10 cellular contexts compared by ENCODE assay signal in the genomic region with DNA sequence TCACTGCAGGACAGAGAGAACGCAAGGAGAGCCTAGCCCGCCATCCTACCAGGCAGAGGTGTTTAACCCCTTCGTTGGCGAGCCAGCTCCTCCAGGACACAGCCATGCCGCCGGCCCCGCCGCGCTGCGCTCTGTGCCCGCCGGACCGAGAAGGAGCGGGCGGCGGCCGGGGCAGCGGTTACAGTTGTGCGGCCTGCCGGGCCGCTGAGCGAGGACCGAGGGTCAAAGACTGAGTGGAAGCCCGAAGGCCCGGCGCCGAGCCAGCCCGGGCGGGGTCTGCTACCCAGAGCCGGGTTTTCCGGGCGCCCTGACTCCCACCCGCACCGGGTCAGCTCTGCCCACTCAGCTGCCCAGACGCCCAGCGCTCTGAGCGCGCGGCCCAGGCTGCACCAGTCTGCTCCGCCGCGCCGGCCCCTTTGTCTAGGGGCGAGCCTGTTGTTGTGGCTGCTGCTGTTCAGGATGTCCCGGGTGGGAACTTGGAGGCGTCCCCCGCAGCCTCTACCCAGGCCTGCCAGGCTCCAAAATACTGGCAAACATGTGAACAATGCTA. TPM values are rescaled to one million over a fixed set of nuclear protein-coding genes. Genes with fewer than 3 reads are reported as not detected.
DNase-seq lines count a peak whose midpoint lies in the region; ATAC-seq and TF ChIP-seq lines count a peak whose summit lies in the region.
"Had no signal": no experiment of that assay in that cellular context is flagged by ENCODE, and none has a peak within 500 bp of the region (broad histone marks: within the 10 kb centered on the region; RNA-seq: fewer than 3 reads in every experiment).

Gene NOX4 (minus strand): TSS at position 235 of the 550 bp plus-strand sequence. CDS start 129 bp downstream, at position 106.

- CTCF ChIA-PET in HEK293T (lab: Yijun Ruan, JAX): interaction anchor here (0.6 kb wide), 1 partner anchor 756 kb away, joined by 4 read pairs; no protein-coding TSS in a partner anchor

- 8% methylated on average over 47 of the region's 47 CpGs for WGBS in liver

- POLR2A ChIA-PET in HEK293T (lab: Yijun Ruan, JAX): no interaction called here

- TF ChIP-seq RAD21 in Ishikawa (IDR thresholded peaks at IDR 0.05; ENCODE audit: low read depth): no peak
- TF ChIP-seq RAD21 in liver (IDR thresholded peaks at IDR 0.05): no peak

- H3K9me3 Mint-ChIP-seq in endothelial cell (ENCODE audit: unreplicated experiment): no peaks in the 10 kb centered on the region

- H3K36me3 ChIP-seq in liver (ENCODE audit: control insufficient read depth in 4 of 4, insufficient read depth in 3 of 4, low read depth in 1 of 4, low read length in 3 of 4): no peaks in the 10 kb centered on the region
- no peaks in the 10 kb centered on the region for H3K36me3 ChIP-seq in subcutaneous abdominal adipose tissue (ENCODE audit: control insufficient read depth in 5 of 5, insufficient read depth in 5 of 5, low read length in 5 of 5)

- peaks cover 2% of the 10 kb centered on the region for H3K27me3 Mint-ChIP-seq in endothelial cell (ENCODE audit: unreplicated experiment)

- peak within 1 kb of the TSS; percentile 93 for H3K4me3 Mint-ChIP-seq in endothelial cell (ENCODE audit: unreplicated experiment)
- H3K4me3 Mint-ChIP-seq: immature natural killer cell, T-cell had no signal

- no peak within 1 kb of the TSS for H3K27ac ChIP-seq in liver (ENCODE audit: low read depth in 1 of 2, low read length in 2 of 2)
- peak within 1 kb of the TSS; percentile 54 for H3K27ac ChIP-seq in subcutaneous abdominal adipose tissue (ENCODE audit: low read depth, low read length)

- H3K27me3 ChIP-seq in liver (ENCODE audit: control insufficient read depth in 4 of 4, insufficient read depth in 4 of 4, low read length in 3 of 4): no peaks in the 10 kb centered on the region
- no peaks in the 10 kb centered on the region for H3K27me3 ChIP-seq in subcutaneous abdominal adipose tissue (ENCODE audit: control insufficient read depth in 5 of 5, insufficient read depth in 4 of 5, low read length in 5 of 5)

- H3K4me1 Mint-ChIP-seq in endothelial cell (ENCODE audit: unreplicated experiment): peaks cover 7% of the 10 kb centered on the region
- H3K4me1 Mint-ChIP-seq: immature natural killer cell, T-cell had no signal

- peak within 1 kb of the TSS in 2 of 3 donors; percentile 29 to 52 for H3K4me3 ChIP-seq in liver (ENCODE audit: low read depth in 1 of 3, low read length in 3 of 3)
- H3K4me3 ChIP-seq in subcutaneous abdominal adipose tissue (ENCODE audit: low read depth in 1 of 5, low read length in 5 of 5): peak within 1 kb of the TSS; percentile 62 to 85 (median 75)

- no peak for ATAC-seq in GM21723 (IDR thresholded peaks at IDR 0.05; ENCODE audit: unreplicated experiment)

- H3K27ac Mint-ChIP-seq in endothelial cell (ENCODE audit: unreplicated experiment): peak within 1 kb of the TSS; percentile 93
- H3K27ac Mint-ChIP-seq: immature natural killer cell, T-cell had no signal

- peak; percentile 77 for DNase-seq in endothelial cell (ENCODE audit: low spot score)
- DNase-seq in HEK293T (ENCODE audit: extremely low spot score): no peak
- DNase-seq in NCI-H1417 treated with DMSO at 0.1 percent for 48 hours (lab: John Stamatoyannopoulos, UW): no peak
- DNase-seq in T-helper 2 cell: no peak
- DNase-seq: immature natural killer cell, T-cell had no signal

- H3K4me1 ChIP-seq in liver (ENCODE audit: control insufficient read depth in 4 of 4, insufficient read depth in 4 of 4, low read length in 3 of 4) (peaks cover 0 to 8% (median 6%) of the 10 kb centered on the region in 4 donors), subcutaneous abdominal adipose tissue (ENCODE audit: control insufficient read depth in 5 of 5, insufficient read depth in 5 of 5, low read length in 5 of 5) (peaks cover 2 to 23% (median 16%) of the 10 kb centered on the region in 5 donors)

- no peaks in the 10 kb centered on the region for H3K36me3 Mint-ChIP-seq in endothelial cell (ENCODE audit: low read depth, unreplicated experiment)
- H3K36me3 Mint-ChIP-seq: T-cell had no signal

- no peak for TF ChIP-seq EP300 in Ishikawa (IDR thresholded peaks at IDR 0.05; ENCODE audit: borderline replicate concordance)

- no peak for TF ChIP-seq CTCF in endothelial cell (IDR thresholded peaks at IDR 0.05; ENCODE audit: unreplicated experiment)
- no peak for TF ChIP-seq CTCF in liver (IDR thresholded peaks at IDR 0.05; ENCODE audit: low read depth, low read length, missing input control)

- no peaks in the 10 kb centered on the region for H3K9me3 ChIP-seq in liver (ENCODE audit: control insufficient read depth in 4 of 4, low read length in 3 of 4)
- H3K9me3 ChIP-seq in subcutaneous abdominal adipose tissue (ENCODE audit: control insufficient read depth in 5 of 5, low read length in 5 of 5): no peaks in the 10 kb centered on the region

- H3K9ac ChIP-seq in liver (ENCODE audit: low read depth in 1 of 2, low read length in 2 of 2): no peak within 1 kb of the TSS
- H3K9ac ChIP-seq in subcutaneous abdominal adipose tissue (ENCODE audit: low read length in 5 of 5): peak within 1 kb of the TSS; percentile 19 to 81 (median 56)

TF ChIP-seq in Ishikawa, 13 proteins besides CTCF, POLR2A, EP300 and RAD21 (continues in another document):
- 0 out of 2 replicates have a peak, but pooled peaks have one; percentile 5 for TF ChIP-seq TAF1 (IDR thresholded peaks at IDR 0.05; ENCODE audit: low read depth)
- no peak for TF ChIP-seq FOXM1 (IDR thresholded peaks at IDR 0.05; ENCODE audit: borderline replicate concordance, low read depth)
- TF ChIP-seq YY1 (IDR thresholded peaks at IDR 0.05; ENCODE audit: low read depth): no peak

TF ChIP-seq in liver, 16 proteins besides CTCF, POLR2A, EP300 and RAD21 (continues in another document):
- TF ChIP-seq TAF1 (conservative IDR thresholded peaks at IDR 0.05): no peak
- TF ChIP-seq, protein P1, sequence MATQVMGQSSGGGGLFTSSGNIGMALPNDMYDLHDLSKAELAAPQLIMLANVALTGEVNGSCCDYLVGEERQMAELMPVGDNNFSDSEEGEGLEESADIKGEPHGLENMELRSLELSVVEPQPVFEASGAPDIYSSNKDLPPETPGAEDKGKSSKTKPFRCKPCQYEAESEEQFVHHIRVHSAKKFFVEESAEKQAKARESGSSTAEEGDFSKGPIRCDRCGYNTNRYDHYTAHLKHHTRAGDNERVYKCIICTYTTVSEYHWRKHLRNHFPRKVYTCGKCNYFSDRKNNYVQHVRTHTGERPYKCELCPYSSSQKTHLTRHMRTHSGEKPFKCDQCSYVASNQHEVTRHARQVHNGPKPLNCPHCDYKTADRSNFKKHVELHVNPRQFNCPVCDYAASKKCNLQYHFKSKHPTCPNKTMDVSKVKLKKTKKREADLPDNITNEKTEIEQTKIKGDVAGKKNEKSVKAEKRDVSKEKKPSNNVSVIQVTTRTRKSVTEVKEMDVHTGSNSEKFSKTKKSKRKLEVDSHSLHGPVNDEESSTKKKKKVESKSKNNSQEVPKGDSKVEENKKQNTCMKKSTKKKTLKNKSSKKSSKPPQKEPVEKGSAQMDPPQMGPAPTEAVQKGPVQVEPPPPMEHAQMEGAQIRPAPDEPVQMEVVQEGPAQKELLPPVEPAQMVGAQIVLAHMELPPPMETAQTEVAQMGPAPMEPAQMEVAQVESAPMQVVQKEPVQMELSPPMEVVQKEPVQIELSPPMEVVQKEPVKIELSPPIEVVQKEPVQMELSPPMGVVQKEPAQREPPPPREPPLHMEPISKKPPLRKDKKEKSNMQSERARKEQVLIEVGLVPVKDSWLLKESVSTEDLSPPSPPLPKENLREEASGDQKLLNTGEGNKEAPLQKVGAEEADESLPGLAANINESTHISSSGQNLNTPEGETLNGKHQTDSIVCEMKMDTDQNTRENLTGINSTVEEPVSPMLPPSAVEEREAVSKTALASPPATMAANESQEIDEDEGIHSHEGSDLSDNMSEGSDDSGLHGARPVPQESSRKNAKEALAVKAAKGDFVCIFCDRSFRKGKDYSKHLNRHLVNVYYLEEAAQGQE (IDR thresholded peaks at IDR 0.05): no peak
- TF ChIP-seq FOXA1 (IDR thresholded peaks at IDR 0.05): no peak
- no peak for TF ChIP-seq JUND (IDR thresholded peaks at IDR 0.05)
- no peak for TF ChIP-seq HNF4G (IDR thresholded peaks at IDR 0.05)
- peak in 1 of 2 donors; percentile 23 for TF ChIP-seq HNF4A (conservative IDR thresholded peaks at IDR 0.05)

TF ChIP-seq in HEK293T, 16 proteins besides CTCF, POLR2A, EP300 and RAD21:
- TF ChIP-seq FOXA1 (IDR thresholded peaks at IDR 0.05): no peak
- TF ChIP-seq TARDBP (IDR thresholded peaks at IDR 0.05): no peak
- TF ChIP-seq HDGF (IDR thresholded peaks at IDR 0.05; ENCODE audit: borderline replicate concordance): no peak
- TF ChIP-seq FOXM1 (IDR thresholded peaks at IDR 0.05; ENCODE audit: borderline replicate concordance): no peak
- TF ChIP-seq SUZ12 (IDR thresholded peaks at IDR 0.05): no peak
- no peak for TF ChIP-seq L3MBTL2 (conservative IDR thresholded peaks at IDR 0.05)
- TF ChIP-seq LEF1 (IDR thresholded peaks at IDR 0.05; ENCODE audit: borderline replicate concordance): no peak
- TF ChIP-seq NFRKB (IDR thresholded peaks at IDR 0.05): no peak
- no peak for TF ChIP-seq FOXK2 (IDR thresholded peaks at IDR 0.05)
- no peak for TF ChIP-seq PKNOX1 (IDR thresholded peaks at IDR 0.05)
- TF ChIP-seq ARNT (IDR thresholded peaks at IDR 0.05): no peak
- no peak for TF ChIP-seq CTBP1 (IDR thresholded peaks at IDR 0.05; ENCODE audit: borderline replicate concordance)
- TF ChIP-seq BHLHE40 (IDR thresholded peaks at IDR 0.05; ENCODE audit: borderline replicate concordance): no peak
- TF ChIP-seq SP1 (IDR thresholded peaks at IDR 0.05): no peak
- TF ChIP-seq ZNF384 (IDR thresholded peaks at IDR 0.05): no peak
- no peak for TF ChIP-seq ELF4 (IDR thresholded peaks at IDR 0.05)

RNA-seq across cellular contexts. Expression of gene NOX4, which starts in this region (rescaled TPM):
- total RNA-seq in endothelial cell (ENCODE audit: unreplicated experiment) (11.5 TPM), liver (under 1 TPM in 1 of 2 donors, not detected in 1; 0.19 TPM)
- under 1 TPM; 0.07 to 0.29 TPM for polyA plus RNA-seq in liver
- total RNA-seq: T-cell had no signal
- polyA plus RNA-seq: immature natural killer cell had no signal

Comparison
In these comparisons a context has a peak if more than half of its experiments do, and no peak if none do; other contexts are left out.
1. RNA of gene NOX4 (total RNA-seq): 11.5 TPM in endothelial cell (single experiment); 0.19 TPM in liver; every median in the first group is over 10 times any median in the second.
2. H3K9ac ChIP-seq: peak in subcutaneous abdominal adipose tissue (5 of 5); none in liver (0 of 2).